ENCODE assay signal across 1 cellular context in the genomic region with DNA sequence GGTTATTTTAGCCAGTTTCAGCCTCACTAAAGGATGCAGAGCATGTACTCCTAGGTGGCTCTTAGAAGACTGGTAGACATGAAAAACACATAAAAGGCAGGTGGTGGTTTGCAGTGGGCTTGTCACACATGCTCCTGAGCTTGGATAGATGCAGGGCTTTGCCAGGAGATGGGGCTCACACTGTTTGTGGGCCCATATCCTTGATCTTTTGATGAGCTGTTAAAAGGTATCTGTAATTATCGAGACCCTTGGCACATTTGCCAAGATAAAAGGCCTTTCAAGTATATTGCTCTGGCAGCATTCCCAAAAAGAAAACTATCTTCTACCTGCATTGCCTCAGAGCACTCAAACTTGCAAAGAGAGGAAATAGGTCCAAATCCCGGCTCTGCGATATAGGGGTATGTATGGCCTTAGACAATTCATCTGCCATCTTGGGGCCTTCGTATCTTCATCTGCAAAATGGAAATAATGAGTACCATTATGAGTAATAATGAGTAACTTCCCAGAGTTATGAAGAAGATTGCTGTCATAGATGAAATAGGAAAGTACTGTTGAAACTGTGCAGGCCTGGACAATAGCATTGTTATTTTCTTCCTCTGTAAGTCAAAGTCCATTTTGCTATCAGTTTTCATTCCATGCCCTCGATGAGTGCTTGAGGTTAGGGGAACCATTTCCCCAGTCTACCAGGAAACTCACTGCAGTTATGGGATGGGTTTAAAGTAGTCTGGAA.
TF ChIP-seq lines count a peak whose summit lies in the region.

No MANE protein-coding gene starts in this region.

TF ChIP-seq in GM23338, 12 proteins besides CTCF, POLR2A, EP300 and RAD21 (continued from another document):
- TF ChIP-seq REST (IDR thresholded peaks at IDR 0.05; ENCODE audit: unreplicated experiment) = no peak
- TF ChIP-seq JUNB (IDR thresholded peaks at IDR 0.05; ENCODE audit: unreplicated experiment) = no peak
